Comparison of ENCODE assay signal across 9 cellular contexts in the genomic region with DNA sequence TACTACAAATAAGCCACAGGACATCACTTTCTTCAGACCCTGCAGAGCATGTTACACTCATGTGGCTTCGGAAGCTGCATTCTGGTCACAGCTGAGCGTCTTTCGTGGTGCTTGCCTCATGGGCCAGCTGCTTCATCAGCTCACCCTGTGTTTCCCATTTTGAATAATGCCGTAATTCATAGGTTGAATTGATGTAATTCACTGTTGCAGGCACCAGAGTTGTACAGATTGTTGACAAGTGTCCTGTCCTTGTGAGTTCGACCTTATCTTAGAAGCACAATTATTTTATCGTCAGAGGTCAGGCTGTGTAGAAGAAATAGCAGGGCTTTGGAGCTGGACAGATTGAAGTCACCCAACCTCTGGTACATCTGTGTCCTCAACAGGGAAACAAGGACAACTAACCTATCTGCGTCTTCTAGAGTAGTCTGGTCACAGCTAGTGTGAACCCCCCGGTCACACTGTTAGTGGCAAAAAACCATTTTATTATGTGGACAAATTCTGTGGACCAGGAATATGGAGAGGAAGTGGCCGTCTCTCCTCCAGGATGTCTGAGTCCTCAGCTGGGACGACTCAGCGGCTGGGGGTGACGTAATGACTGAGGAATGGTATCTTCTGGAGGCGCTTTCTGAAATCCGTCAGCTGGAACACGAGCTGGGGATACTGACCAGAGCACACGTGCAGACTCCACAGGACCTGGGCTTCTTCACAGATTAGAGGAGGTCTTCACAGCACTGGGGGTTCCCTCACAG. TPM values are rescaled to one million over a fixed set of nuclear protein-coding genes. Genes with fewer than 3 reads are reported as not detected.
DNase-seq lines count a peak whose midpoint lies in the region; ATAC-seq, FAIRE-seq and TF ChIP-seq lines count a peak whose summit lies in the region.
"Had no signal": no experiment of that assay in that cellular context is flagged by ENCODE, and none has a peak within 500 bp of the region (broad histone marks: within the 10 kb centered on the region; RNA-seq: fewer than 3 reads in every experiment).

No MANE protein-coding gene starts in this region.

- FAIRE-seq in D721Med (lab: Jason Lieb, UNC) = no peak

- ATAC-seq in HG03565 (IDR thresholded peaks at IDR 0.05; ENCODE audit: unreplicated experiment) = no peak

- no peak overlapping the region for H3K9ac ChIP-seq in HUES48 (ENCODE audit: low read depth, low read length)

- H3K27ac ChIP-seq in HUES48 (ENCODE audit: low read depth, low read length) = peak overlapping the region; percentile 41

- H3K36me3 ChIP-seq in HUES48 (ENCODE audit: control insufficient read depth, insufficient read depth, low read length) = peaks cover 5% of the 10 kb centered on the region; the same call in 1 of the 2 replicates

- H3K9me3 ChIP-seq in HUES48 (ENCODE audit: control insufficient read depth, insufficient read depth, low read length) = no peaks in the 10 kb centered on the region

- peaks cover 10% of the 10 kb centered on the region; the same call in 1 of the 2 replicates for H3K4me1 ChIP-seq in HUES48 (ENCODE audit: control insufficient read depth, insufficient read depth, low read length)

- no peaks in the 10 kb centered on the region for H3K27me3 ChIP-seq in HUES48 (ENCODE audit: control insufficient read depth, insufficient read depth, low read length)

- no peak overlapping the region for H3K4me3 ChIP-seq in HUES48 (ENCODE audit: low read depth, low read length)

- TF ChIP-seq CTCF in D721Med (IDR thresholded peaks at IDR 0.05; ENCODE audit: insufficient read depth, missing control alignments) = no peak

- peak; percentile 30 for DNase-seq in brain pericyte (ENCODE audit: low read depth, low spot score)
- peak; percentile 83 for DNase-seq in kidney glomerular epithelial cell (lab: John Stamatoyannopoulos, UW)
- DNase-seq in superior temporal gyrus (ENCODE audit: extremely low spot score) = peak; percentile 26
- DNase-seq in stimulated activated CD4-positive, alpha-beta T cell treated with anti-CD3 and anti-CD28 coated beads, Interleukin-15, amount 100 ng/mL, for 24 hours = no peak
- DNase-seq in cerebellum (ENCODE audit: low spot score) = no peak
- no peak for DNase-seq in D721Med (ENCODE audit: insufficient read length, low spot score)
- DNase-seq: NCI-H2081 treated with DMSO at 0.1 percent for 48 hours had no signal

RNA-seq across cellular contexts. Expression of a gene that starts 17.8 kb away (rescaled TPM):
- total RNA-seq in cerebellum = 21.1 TPM

Comparison
In these comparisons a context has a peak if more than half of its experiments do, and no peak if none do; other contexts are left out.
1. DNase-seq: peak in brain pericyte (single experiment), kidney glomerular epithelial cell (single experiment) and superior temporal gyrus (single experiment); none in stimulated activated CD4-positive, alpha-beta T cell treated with anti-CD3 and anti-CD28 coated beads, Interleukin-15, amount 100 ng/mL, for 24 hours (single experiment), cerebellum (single experiment) and D721Med (single experiment).